Comparison of ENCODE assay signal across 31 cellular contexts in the genomic region with DNA sequence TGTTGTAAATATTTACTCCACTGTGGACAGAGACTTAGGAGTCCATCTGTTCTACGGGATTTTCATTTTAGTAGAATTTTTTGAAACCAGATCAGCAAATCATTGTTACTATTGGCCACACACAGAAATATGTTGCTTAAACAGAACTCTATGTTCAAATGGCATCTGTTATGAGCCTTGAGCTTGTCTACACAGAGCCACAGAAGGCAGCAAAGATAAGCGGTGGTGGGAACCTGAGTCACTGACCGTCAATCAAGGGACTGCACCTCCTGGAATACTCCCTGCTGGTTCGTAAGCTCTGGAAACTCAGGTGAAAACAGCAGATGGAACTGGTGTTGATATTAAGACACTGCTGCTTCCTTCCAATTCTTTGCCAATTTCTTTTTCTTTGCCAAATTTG.
"Had no signal": no experiment of that assay in that cellular context is flagged by ENCODE, and none has a peak within 500 bp of the region (broad histone marks: within the 10 kb centered on the region; RNA-seq: fewer than 3 reads in every experiment).

No MANE protein-coding gene starts in this region.

- FAIRE-seq: astrocyte, bronchial epithelial cell, colon had no signal

- H3K9me3 ChIP-seq: esophagus muscularis mucosa, gastrocnemius medialis, heart left ventricle had no signal

- H3K4me3 ChIP-seq: esophagus muscularis mucosa, gastrocnemius medialis, heart left ventricle had no signal

- ATAC-seq: activated CD4-positive, CD25-positive, alpha-beta regulatory T cell treated with anti-CD3 and anti-CD28 coated beads, Interleukin-2, amount 50 U/mL, for 24 hours; activated CD8-positive, alpha-beta T cell treated with anti-CD3 and anti-CD28 coated beads for 36 hours; activated T-cell treated with anti-CD3 and anti-CD28 coated beads, Interleukin-2, amount 50 U/mL, for 4 hours; activated T-helper 17 cell treated with anti-CD3 and anti-CD28 coated beads, Interleukin-2, amount 50 U/mL, for 72 hours; effector memory CD8-positive, alpha-beta T cell; foreskin keratinocyte; gastrocnemius medialis; heart left ventricle had no signal

- H3K4me1 ChIP-seq: esophagus muscularis mucosa, foreskin keratinocyte, gastrocnemius medialis, heart left ventricle had no signal

- H3K36me3 ChIP-seq: brain microvascular endothelial cell, esophagus muscularis mucosa, gastrocnemius medialis, heart left ventricle, WERI-Rb-1 had no signal

- DNase-seq: activated B cell treated with CpG ODN at 0.5 μM for 24 hours; activated CD4-positive, alpha-beta T cell treated with anti-CD3 and anti-CD28 coated beads for 48 hours; activated CD4-positive, alpha-beta T cell treated with anti-CD3 and anti-CD28 coated beads, Interleukin-2, amount 50 U/mL, for 1 hour; activated CD4-positive, alpha-beta T cell treated with anti-CD3 and anti-CD28 coated beads, Interleukin-2, amount 50 U/mL, for 48 hours; activated CD8-positive, alpha-beta memory T cell treated with anti-CD3 and anti-CD28 coated beads for 24 hours; activated CD8-positive, alpha-beta T cell treated with anti-CD3 and anti-CD28 coated beads for 36 hours; activated effector memory CD4-positive, alpha-beta T cell treated with Interleukin-2 at 50 U/mL for 16 hours; activated gamma-delta T cell treated with Interleukin-2 at 50 U/mL for 16 hours; activated naive CD4-positive, alpha-beta T cell treated with anti-CD3 and anti-CD28 coated beads, Interleukin-2, amount 50 U/mL, for 16 hours; activated naive CD4-positive, alpha-beta T cell treated with Interleukin-2 at 50 U/mL for 16 hours; activated T-cell treated with anti-CD3 and anti-CD28 coated beads, Interleukin-2, amount 50 U/mL, for 4 hours; amniotic stem cell; anterior cingulate cortex; brain microvascular endothelial cell; cortex of kidney; dermis blood vessel endothelial cell; effector CD4-positive, alpha-beta T cell; effector memory CD8-positive, alpha-beta T cell; erythroblast; foreskin keratinocyte; gastrocnemius medialis; glutamatergic neuron; heart left ventricle; T1000; WERI-Rb-1 had no signal

- H3K27ac ChIP-seq: brain microvascular endothelial cell, esophagus muscularis mucosa, foreskin keratinocyte, gastrocnemius medialis, heart left ventricle, WERI-Rb-1 had no signal

- H3K27me3 ChIP-seq: brain microvascular endothelial cell, foreskin keratinocyte, gastrocnemius medialis had no signal
